ENCODE assay signal across 11 cellular contexts in the genomic region with DNA sequence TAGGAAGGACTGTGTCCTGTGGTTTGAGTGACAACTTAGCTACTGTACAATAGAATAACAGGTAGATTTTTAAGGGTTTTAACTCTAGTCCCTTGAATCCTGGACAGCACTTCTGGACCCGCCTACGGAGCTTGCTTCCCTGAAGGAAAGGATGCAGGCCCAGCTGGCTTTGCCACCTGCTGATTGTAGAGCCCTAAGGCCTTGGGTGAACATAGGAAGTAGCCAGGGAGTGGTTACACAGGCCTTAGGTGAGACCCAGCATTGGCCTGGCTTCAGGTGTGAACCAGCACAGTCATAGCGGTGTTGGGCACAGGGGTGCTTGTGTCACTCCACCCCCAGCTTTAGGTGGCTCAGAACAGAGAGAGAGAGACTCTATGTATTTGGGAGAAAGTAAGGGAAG.
"Had no signal": no experiment of that assay in that cellular context is flagged by ENCODE, and none has a peak within 500 bp of the region (broad histone marks: within the 10 kb centered on the region; RNA-seq: fewer than 3 reads in every experiment).

No MANE protein-coding gene starts in this region.

- DNase-seq: GM23248, GOT3, H7, H9, HCEC 1CT, HFFc6 had no signal

- H3K4me1 ChIP-seq: HAP-1 had no signal

- H3K27ac ChIP-seq: GM23248 had no signal

- H3K4me1 Mint-ChIP-seq: GM23338, H9 had no signal

- H3K36me3 ChIP-seq: HAP-1 had no signal

- H3K27ac Mint-ChIP-seq: GM23338, H9, HFFc6 had no signal

- ATAC-seq: GM23338, HCT116 had no signal

- FAIRE-seq: H1, H54 had no signal

- H3K9me3 ChIP-seq: HAP-1 had no signal

- H3K4me3 Mint-ChIP-seq: GM23338, H9, HFFc6 had no signal

- H3K9ac ChIP-seq: GM23248 had no signal

- H3K4me3 ChIP-seq: GM23248, GM23338, HAP-1 had no signal
